In the genomic region with DNA sequence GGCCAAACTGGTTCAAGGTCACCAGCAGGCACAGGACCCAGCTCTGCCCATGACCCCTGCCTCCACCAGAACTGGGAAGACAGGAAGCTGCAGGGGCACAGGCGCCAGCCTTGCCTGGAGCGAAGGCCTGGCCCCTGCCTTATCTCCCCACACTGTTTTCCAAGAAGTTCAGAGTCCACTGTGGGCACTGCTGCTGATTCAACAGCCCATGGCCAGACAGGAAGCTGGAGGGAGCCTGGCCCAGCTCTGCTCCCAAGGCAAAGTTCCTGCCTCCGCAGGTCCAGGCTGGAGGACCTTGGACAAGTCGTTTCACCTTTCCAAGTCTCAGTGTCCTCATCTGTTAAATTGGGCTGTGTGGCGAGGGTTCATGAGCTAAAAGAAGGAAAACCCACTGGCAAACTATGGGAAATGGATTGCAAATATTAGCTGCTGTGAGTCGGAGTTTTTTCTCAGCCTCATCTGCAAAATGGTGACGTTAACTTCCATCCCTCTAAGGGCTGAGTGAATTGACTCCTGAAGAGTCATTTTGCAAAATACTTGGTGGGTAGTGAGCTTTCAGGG, we compare ENCODE assay signal across 8 cellular contexts.
DNase-seq lines count a peak whose midpoint lies in the region; ATAC-seq and TF ChIP-seq lines count a peak whose summit lies in the region.

No MANE protein-coding gene starts in this region.

- ATAC-seq in HG03457 (IDR thresholded peaks at IDR 0.05; ENCODE audit: unreplicated experiment) (no peak), GM18519 (IDR thresholded peaks at IDR 0.05; ENCODE audit: low FRiP score, unreplicated experiment) (no peak)

- POLR2A ChIA-PET in AG04449 (lab: Yijun Ruan, JAX): no interaction called here

- H3K4me3 ChIP-seq in AG04449 (ENCODE audit: low read depth, low read length) (peak overlapping the region; percentile 83), duodenal mucosa (ENCODE audit: low read depth in 1 of 2, low read length in 2 of 2) (peak overlapping the region; percentile 86 to 90), muscle layer of duodenum (ENCODE audit: low read depth in 1 of 2, low read length in 2 of 2) (peak overlapping the region; percentile 81 to 96)

- H3K4me1 ChIP-seq in duodenal mucosa (ENCODE audit: control insufficient read depth in 1 of 2, insufficient read depth in 2 of 2, low read length in 2 of 2): peaks cover 21 to 27% of the 10 kb centered on the region in 2 donors
- peaks cover 15 to 25% of the 10 kb centered on the region in 2 donors for H3K4me1 ChIP-seq in muscle layer of duodenum (ENCODE audit: control insufficient read depth in 1 of 2, insufficient read depth in 2 of 2, low read length in 2 of 2)

- H3K27ac ChIP-seq in duodenal mucosa (ENCODE audit: low read depth, low read length) (peak overlapping the region; percentile 15), muscle layer of duodenum (ENCODE audit: low read length) (no peak overlapping the region)

- TF ChIP-seq CTCF in AG04449 (IDR thresholded peaks at IDR 0.05; ENCODE audit: insufficient read depth, low read length, missing control alignments): no peak

- H3K36me3 ChIP-seq in duodenal mucosa (ENCODE audit: control insufficient read depth in 1 of 2, insufficient read depth in 2 of 2, low read length in 2 of 2): peaks cover 0 to 32% of the 10 kb centered on the region in 2 donors
- H3K36me3 ChIP-seq in muscle layer of duodenum (ENCODE audit: control insufficient read depth in 1 of 2, insufficient read depth in 2 of 2, low read length in 2 of 2): peaks cover 0 to 20% of the 10 kb centered on the region in 2 donors

- DNase-seq in AG04449 (ENCODE audit: low read depth, low spot score): no peak
- DNase-seq in NCI-H226: peak; percentile 52
- DNase-seq in NCI-H1436 treated with DMSO at 0.1 percent for 48 hours (lab: John Stamatoyannopoulos, UW): no peak
- DNase-seq in NK-92 (lab: John Stamatoyannopoulos, UW; ENCODE audit: unreplicated experiment): no peak

- H3K27me3 ChIP-seq in duodenal mucosa (ENCODE audit: control insufficient read depth in 1 of 2, insufficient read depth in 2 of 2, low read length in 2 of 2) (no peaks in the 10 kb centered on the region), muscle layer of duodenum (ENCODE audit: low read depth, low read length) (no peaks in the 10 kb centered on the region)

- CTCF ChIA-PET in AG04449 (lab: Yijun Ruan, JAX): interaction anchor here (1.6 to 4.4 kb wide), 2 partner anchors 29 to 84 kb away, joined by 4 to 33 read pairs; no protein-coding TSS in a partner anchor

- peak overlapping the region; percentile 83 for H3K9ac ChIP-seq in duodenal mucosa (ENCODE audit: low read depth in 1 of 2, low read length in 2 of 2)

- H3K9me3 ChIP-seq in duodenal mucosa (ENCODE audit: control insufficient read depth in 1 of 2, low read length in 2 of 2) (no peaks in the 10 kb centered on the region), muscle layer of duodenum (ENCODE audit: control insufficient read depth in 1 of 2, low read length in 2 of 2) (no peaks in the 10 kb centered on the region)
